Comparison of ENCODE assay signal across 24 cellular contexts in genomic region chr18:25590456-25590855, GRCh38.
"Had no signal": no experiment of that assay in that cellular context is flagged by ENCODE, and none has a peak within 500 bp of the region (broad histone marks: within the 10 kb centered on the region; RNA-seq: fewer than 3 reads in every experiment).

No MANE protein-coding gene starts in this region.

- H3K36me3 ChIP-seq: colonic mucosa, esophagus muscularis mucosa, esophagus squamous epithelium, gastrocnemius medialis, gastroesophageal sphincter, heart left ventricle, heart right ventricle had no signal

- H3K27ac ChIP-seq: colonic mucosa, coronary artery, dorsolateral prefrontal cortex, epithelial cell of prostate, esophagus muscularis mucosa, esophagus squamous epithelium, foreskin keratinocyte, gastrocnemius medialis, gastroesophageal sphincter, heart left ventricle, heart right ventricle had no signal

- H3K9me3 ChIP-seq: colonic mucosa, gastrocnemius medialis had no signal

- H3K4me1 ChIP-seq: colonic mucosa, esophagus muscularis mucosa, esophagus squamous epithelium, foreskin keratinocyte, gastrocnemius medialis, gastroesophageal sphincter, heart left ventricle, heart right ventricle had no signal

- H3K27me3 ChIP-seq: colonic mucosa, esophagus muscularis mucosa, esophagus squamous epithelium, foreskin keratinocyte, gastrocnemius medialis, gastroesophageal sphincter, heart left ventricle, heart right ventricle had no signal

- DNase-seq: colonic mucosa; cortex of kidney; dermis blood vessel endothelial cell; dorsolateral prefrontal cortex; effector CD4-positive, alpha-beta T cell; effector CD8-positive, alpha-beta T cell; effector memory CD4-positive, alpha-beta T cell; effector memory CD8-positive, alpha-beta T cell; endodermal cell; erythroblast; esophagus squamous epithelium; foreskin fibroblast; foreskin keratinocyte; foreskin melanocyte; gastrocnemius medialis; glutamatergic neuron; head of caudate nucleus; heart left ventricle; heart right ventricle had no signal

- H3K4me3 ChIP-seq: colonic mucosa, coronary artery, dorsolateral prefrontal cortex, esophagus muscularis mucosa, esophagus squamous epithelium, gastrocnemius medialis, gastroesophageal sphincter, heart left ventricle, heart right ventricle had no signal

- ATAC-seq: effector memory CD8-positive, alpha-beta T cell; esophagus mucosa; foreskin keratinocyte; gastrocnemius medialis; gastroesophageal sphincter; heart left ventricle; heart right ventricle had no signal
